1 cellular context compared by ENCODE assay signal in genomic region chr22:46582281-46582811, GRCh38.
TF ChIP-seq lines count a peak whose summit lies in the region.

No MANE protein-coding gene starts in this region.

TF ChIP-seq in WTC11, 78 proteins besides CTCF, POLR2A, EP300 and RAD21 (continued from another document):
- no peak for TF ChIP-seq PREB (CRISPR knock-in tag; IDR thresholded peaks at IDR 0.05; ENCODE audit: borderline replicate concordance)
TF ChIP-seq in WTC11: peak in this region for 0.
